ENCODE assay signal across 8 cellular contexts in the genomic region with DNA sequence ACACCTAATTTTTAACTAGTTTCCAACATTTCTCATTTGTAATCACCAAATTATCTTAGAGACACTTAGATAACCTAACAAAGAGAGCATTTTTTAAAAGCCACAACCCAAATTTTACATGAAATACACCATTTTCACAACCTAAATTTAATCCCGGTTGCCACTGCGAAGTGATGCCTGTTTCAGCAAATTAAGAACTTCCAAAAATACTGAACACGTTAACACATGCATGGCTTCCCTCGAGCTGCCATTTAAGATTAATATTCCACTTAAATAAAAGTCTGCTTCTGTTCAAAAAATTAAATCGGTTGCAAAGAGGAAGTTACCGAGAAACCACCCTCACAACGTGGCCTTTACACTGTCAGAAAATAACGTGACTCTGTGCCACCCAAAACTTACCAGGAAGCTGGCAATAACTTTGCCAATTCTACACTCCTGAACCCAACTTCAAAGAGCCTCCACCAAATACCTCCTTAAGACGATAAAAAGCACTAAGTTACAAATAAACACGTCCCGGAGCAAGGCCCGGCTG. TPM values are rescaled to one million over a fixed set of nuclear protein-coding genes. Genes with fewer than 3 reads are reported as not detected.
A peak's percentile ranks its signal among the peaks of the same experiment; 100 is the strongest.
DNase-seq lines count a peak whose midpoint lies in the region; ATAC-seq and TF ChIP-seq lines count a peak whose summit lies in the region.

No MANE protein-coding gene starts in this region.

- CTCF ChIA-PET in AG04449 (lab: Yijun Ruan, JAX), result interaction anchor here (1.0 to 2.9 kb wide), 5 partner anchors 16 to 1190 kb away, joined by 4 to 14 read pairs (median 5); no protein-coding TSS in a partner anchor

- TF ChIP-seq CTCF in AG04449 (IDR thresholded peaks at IDR 0.05; ENCODE audit: insufficient read depth, low read length, missing control alignments), result no peak
- no peak for TF ChIP-seq CTCF in GM13976 (IDR thresholded peaks at IDR 0.05; ENCODE audit: borderline replicate concordance, control extremely low read depth, extremely low read depth, insufficient read depth, missing control alignments)

- DNase-seq in AG04449 (ENCODE audit: low read depth, low spot score) (no peak), GM13976 (ENCODE audit: low spot score) (peak; percentile 44), SK-N-MC (ENCODE audit: low read depth, low spot score) (no peak), amniotic stem cell (lab: John Stamatoyannopoulos, UW) (no peak), COLO668 (lab: John Stamatoyannopoulos, UW; ENCODE audit: unreplicated experiment) (no peak), NCI-H2029 treated with DMSO at 0.1 percent for 48 hours (lab: John Stamatoyannopoulos, UW) (no peak)
- DNase-seq in effector memory CD4-positive, alpha-beta T cell, result no peak
- peak in 7 of 10 donors; percentile 28 to 65 (median 50) for DNase-seq in naive thymus-derived CD8-positive, alpha-beta T cell

- H3K4me1 Mint-ChIP-seq in naive thymus-derived CD8-positive, alpha-beta T cell, result peaks cover 22 to 72% (median 62%) of the 10 kb centered on the region in 4 donors

- peak overlapping the region; percentile 91 to 99 (median 98) for H3K4me3 Mint-ChIP-seq in naive thymus-derived CD8-positive, alpha-beta T cell

- H3K9me3 Mint-ChIP-seq in naive thymus-derived CD8-positive, alpha-beta T cell, result no peaks in the 10 kb centered on the region

- H3K27me3 Mint-ChIP-seq in naive thymus-derived CD8-positive, alpha-beta T cell, result peaks cover 0 to 4% (median 0%) of the 10 kb centered on the region in 5 donors

- peaks cover 25% of the 10 kb centered on the region for H3K4me1 ChIP-seq in effector memory CD4-positive, alpha-beta T cell (ENCODE audit: control insufficient read depth, insufficient read depth, low read length, poor library complexity, severe bottlenecking)

- H3K27ac Mint-ChIP-seq in naive thymus-derived CD8-positive, alpha-beta T cell, result peak overlapping the region; percentile 93 to 99 (median 97)

- ATAC-seq in naive thymus-derived CD8-positive, alpha-beta T cell, result peak; percentile 13 to 27

- peak overlapping the region; percentile 99 for H3K27ac ChIP-seq in SK-N-MC
- H3K27ac ChIP-seq in effector memory CD4-positive, alpha-beta T cell (ENCODE audit: insufficient read depth, low read length, poor library complexity, severe bottlenecking), result peak overlapping the region; percentile 99

- POLR2A ChIA-PET in AG04449 (lab: Yijun Ruan, JAX), result interaction anchor here (1.6 kb wide), 1 partner anchor 164 kb away, joined by 7 read pairs; no protein-coding TSS in a partner anchor
- POLR2A ChIA-PET in naive thymus-derived CD8-positive, alpha-beta T cell (lab: Charles Lee), result interaction anchor here (0.7 to 8.4 kb wide), 13 partner anchors 50 to 493 kb away, joined by 3 to 255 read pairs (median 3); no protein-coding TSS in a partner anchor

- no peaks in the 10 kb centered on the region for H3K9me3 ChIP-seq in SK-N-MC (ENCODE audit: low read depth, low read length)
- H3K9me3 ChIP-seq in effector memory CD4-positive, alpha-beta T cell (ENCODE audit: control insufficient read depth, low read length), result no peaks in the 10 kb centered on the region

- in situ Hi-C loops in GM13976 (cut with MboI; ENCODE audit: low sequenced_read_pairs, unreplicated experiment), result loop anchor here (10.0 kb wide), 1 partner anchor 159 kb away; no protein-coding TSS in a partner anchor

- peaks cover 0 to 8% (median 8%) of the 10 kb centered on the region in 3 donors for H3K36me3 Mint-ChIP-seq in naive thymus-derived CD8-positive, alpha-beta T cell

- peaks cover 17% of the 10 kb centered on the region for H3K36me3 ChIP-seq in SK-N-MC (ENCODE audit: insufficient read depth, low read length)
- H3K36me3 ChIP-seq in effector memory CD4-positive, alpha-beta T cell (ENCODE audit: control insufficient read depth, insufficient read depth, low read length), result no peaks in the 10 kb centered on the region

- peak overlapping the region; percentile 90 for H3K4me3 ChIP-seq in AG04449 (ENCODE audit: low read depth, low read length)
- peak overlapping the region; percentile 95 for H3K4me3 ChIP-seq in SK-N-MC
- peak overlapping the region; percentile 97 for H3K4me3 ChIP-seq in effector memory CD4-positive, alpha-beta T cell (ENCODE audit: insufficient read depth, low read depth, low read length, poor library complexity, severe bottlenecking)

- H3K9ac ChIP-seq in SK-N-MC (ENCODE audit: insufficient read length), result peak overlapping the region; percentile 99

- H3K27me3 ChIP-seq in effector memory CD4-positive, alpha-beta T cell (replicated peaks; ENCODE audit: control insufficient read depth, insufficient read depth, low read length, poor library complexity, severe bottlenecking), result no peaks in the 10 kb centered on the region

RNA-seq across cellular contexts. Expression of gene TBL1XR1, which starts 1.3 kb away (rescaled TPM):
- 100 to 1,000 TPM; 138 to 160 TPM for total RNA-seq in naive thymus-derived CD8-positive, alpha-beta T cell
- 10 to 100 TPM; 23.4 to 34.7 (median 33.7) TPM for polyA plus RNA-seq in naive thymus-derived CD8-positive, alpha-beta T cell

Comparison
In these comparisons a context has a peak if more than half of its experiments do, and no peak if none do; other contexts are left out.
1. DNase-seq: peak in GM13976 (single experiment) and naive thymus-derived CD8-positive, alpha-beta T cell (7 of 10); none in AG04449 (single experiment), SK-N-MC (single experiment), effector memory CD4-positive, alpha-beta T cell (0 of 3), amniotic stem cell (single experiment), COLO668 (single experiment) and NCI-H2029 treated with DMSO at 0.1 percent for 48 hours (single experiment).
2. Peak in every context shown above with its lines, with median percentiles within 50 percentile points of each other: H3K4me3 ChIP-seq.